ENCODE assay signal across 23 cellular contexts in the genomic region with DNA sequence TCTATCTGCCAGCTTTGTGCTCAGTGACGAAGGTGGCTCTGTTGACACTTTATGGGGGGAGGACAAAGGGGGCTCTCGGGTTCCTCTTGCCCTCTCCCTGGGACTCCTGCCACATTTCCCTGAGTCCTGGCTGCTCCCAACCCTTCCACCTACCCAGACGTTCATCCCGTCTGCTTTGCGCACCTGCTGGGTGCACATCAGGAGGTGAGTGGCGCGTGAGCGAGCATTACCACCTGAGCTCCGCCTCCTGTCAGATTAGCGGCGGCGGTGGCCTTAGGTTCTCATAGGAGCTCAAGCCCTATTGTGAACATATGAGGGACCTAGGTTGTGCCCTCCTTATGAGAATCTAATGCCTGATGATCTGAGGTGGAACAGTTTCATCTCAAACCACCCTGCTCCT.
"Had no signal": no experiment of that assay in that cellular context is flagged by ENCODE, and none has a peak within 500 bp of the region (broad histone marks: within the 10 kb centered on the region; RNA-seq: fewer than 3 reads in every experiment).

No MANE protein-coding gene starts in this region.

- H3K36me3 ChIP-seq: esophagus muscularis mucosa, gastroesophageal sphincter, heart left ventricle, left lung, lower lobe of right lung had no signal

- H3K79me2 ChIP-seq: hepatocyte had no signal

- H3K4me3 ChIP-seq: coronary artery, dorsolateral prefrontal cortex, esophagus muscularis mucosa, gastroesophageal sphincter, heart left ventricle, hepatocyte, left lung, lower lobe of right lung, mucosa of descending colon had no signal

- DNase-seq: dermis blood vessel endothelial cell; dorsolateral prefrontal cortex; effector CD4-positive, alpha-beta T cell; effector memory CD4-positive, alpha-beta T cell; foreskin keratinocyte; heart left ventricle; hypothalamus; immature natural killer cell; islet precursor cell; left cardiac atrium; left ventricle myocardium superior; lower lobe of right lung; mesenchymal stem cell; mucosa of descending colon had no signal

- H2AFZ ChIP-seq: hepatocyte had no signal

- ATAC-seq: foreskin keratinocyte, gastroesophageal sphincter, heart left ventricle, left cardiac atrium, left ventricle myocardium superior, mucosa of descending colon had no signal

- H3K27ac Mint-ChIP-seq: mesothelial cell of epicardium had no signal

- H3K27ac ChIP-seq: coronary artery, dorsolateral prefrontal cortex, esophagus muscularis mucosa, foreskin keratinocyte, gastroesophageal sphincter, heart left ventricle, hepatocyte, left lung, lower lobe of right lung had no signal

- H3K36me3 Mint-ChIP-seq: immature natural killer cell, mesothelial cell of epicardium had no signal

- H3K4me1 ChIP-seq: foreskin keratinocyte, heart left ventricle, left lung, lower lobe of right lung had no signal

- FAIRE-seq: colon, endothelial cell of umbilical vein, frontal cortex had no signal

- H3K9me3 ChIP-seq: lower lobe of right lung had no signal

- H3K4me3 Mint-ChIP-seq: mesothelial cell of epicardium had no signal
